In the genomic region with DNA sequence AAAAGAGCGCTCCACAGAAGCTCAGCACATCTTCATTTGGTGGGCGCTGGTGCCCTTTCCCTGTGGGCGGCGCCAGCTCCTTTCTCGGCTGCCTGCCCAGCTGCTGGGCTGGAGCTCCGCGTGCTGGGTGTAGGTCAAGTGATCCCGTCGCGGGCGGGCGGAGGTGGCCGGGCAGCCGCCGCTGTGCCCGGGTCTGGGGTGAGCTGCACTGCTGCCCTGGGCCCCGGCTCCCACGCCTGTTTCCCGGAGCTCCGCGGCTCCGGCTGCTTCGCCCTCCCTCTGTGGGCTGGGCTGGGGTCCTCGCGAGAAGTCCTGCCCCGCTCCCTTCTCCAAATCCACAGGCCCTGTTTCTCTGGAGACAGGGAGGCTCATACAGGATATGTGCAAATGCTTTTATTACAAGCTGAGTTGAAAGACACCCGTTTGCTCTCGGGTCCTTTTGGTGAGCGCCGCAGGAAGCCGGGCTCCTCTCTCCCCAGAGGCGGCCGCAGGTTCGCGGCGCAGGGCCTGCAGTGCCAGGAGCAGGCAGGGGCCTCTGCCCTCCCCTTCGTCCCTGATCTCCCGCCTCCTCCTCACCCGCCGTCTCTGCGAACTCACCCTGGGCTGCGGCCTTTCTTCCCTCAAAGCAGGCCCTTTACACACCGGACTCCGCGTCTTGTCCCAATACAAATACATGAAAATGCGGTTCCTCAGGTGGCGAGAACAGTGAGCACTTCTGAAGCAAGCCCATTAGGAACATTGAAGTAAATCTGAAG, we compare ENCODE assay signal across 8 cellular contexts.
DNase-seq lines count a peak whose midpoint lies in the region; ATAC-seq and TF ChIP-seq lines count a peak whose summit lies in the region.

No MANE protein-coding gene starts in this region.

- ATAC-seq in GM21515 (IDR thresholded peaks at IDR 0.05; ENCODE audit: unreplicated experiment), result peak; percentile 58
- peak; percentile 80 to 94 (median 91) for ATAC-seq in heart left ventricle

- no peak for TF ChIP-seq CTCF in adrenal gland (IDR thresholded peaks at IDR 0.05)
- peak in 4 of 12 donors; percentile 14 to 24 (median 16) for TF ChIP-seq CTCF in heart left ventricle (IDR thresholded peaks at IDR 0.05)

- intact Hi-C loops in adrenal gland (cut with DNase I), result no loop called here
- intact Hi-C loops in heart left ventricle (cut with DNase I), result no loop called here

- H3K27ac ChIP-seq in adrenal gland (peak overlapping the region in 4 of 5 donors; percentile 15 to 82 (median 52)), heart left ventricle (peak overlapping the region in 11 of 12 donors; percentile 15 to 89 (median 74))

- peak overlapping the region in 2 of 4 donors; percentile 4 to 52 for H3K4me3 ChIP-seq in adrenal gland
- H3K4me3 ChIP-seq in heart left ventricle, result peak overlapping the region; percentile 20 to 70 (median 54)

- H3K9me3 ChIP-seq in adrenal gland (replicated peaks in 1 of 3) (no peaks in the 10 kb centered on the region), heart left ventricle (no peaks in the 10 kb centered on the region)

- no peaks in the 10 kb centered on the region for H3K36me3 ChIP-seq in adrenal gland (replicated peaks in 1 of 2)
- no peaks in the 10 kb centered on the region for H3K36me3 ChIP-seq in heart left ventricle

- H3K27me3 ChIP-seq in adrenal gland, result no peaks in the 10 kb centered on the region
- H3K27me3 ChIP-seq in heart left ventricle, result peaks cover 0 to 7% (median 0%) of the 10 kb centered on the region in 9 donors

- DNase-seq in COLO668 (lab: John Stamatoyannopoulos, UW; ENCODE audit: unreplicated experiment), result peak; percentile 75
- peak; percentile 63 for DNase-seq in NCI-H774 (lab: John Stamatoyannopoulos, UW)
- peak; percentile 49 to 84 (median 73) for DNase-seq in adrenal gland
- DNase-seq in heart left ventricle, result peak; percentile 63 to 88 (median 79)
- DNase-seq in occipital lobe (lab: John Stamatoyannopoulos, UW), result peak; percentile 40
- no peak for DNase-seq in NCI-H446 treated with DMSO at 0.1 percent for 48 hours (lab: John Stamatoyannopoulos, UW)
- DNase-seq in NCI-H2081 treated with DMSO at 0.1 percent for 48 hours (lab: John Stamatoyannopoulos, UW), result no peak

- TF ChIP-seq POLR2A in adrenal gland (IDR thresholded peaks at IDR 0.05), result peak in 1 of 2 donors; percentile 24
- peak in 1 of 2 donors; percentile 29 for TF ChIP-seq POLR2A in heart left ventricle (IDR thresholded peaks at IDR 0.05)

- H3K4me1 ChIP-seq in adrenal gland (replicated peaks in 1 of 2) (peaks cover 0 to 12% of the 10 kb centered on the region in 2 donors), heart left ventricle (peaks cover 0 to 16% (median 4%) of the 10 kb centered on the region in 12 donors)

- 18 to 29% (median 21%) methylated on average over 16 to 47 of the region's 47 CpGs for WGBS in adrenal gland, 4 donors
- WGBS in heart left ventricle, 4 donors, result 5 to 14% (median 7%) methylated on average over 34 to 47 of the region's 47 CpGs

Comparison
In these comparisons a context has a peak if more than half of its experiments do, and no peak if none do; other contexts are left out.
1. DNase-seq: peak in COLO668 (single experiment), NCI-H774 (single experiment), adrenal gland (7 of 7), heart left ventricle (5 of 5) and occipital lobe (single experiment); none in NCI-H446 treated with DMSO at 0.1 percent for 48 hours (single experiment) and NCI-H2081 treated with DMSO at 0.1 percent for 48 hours (single experiment).